ENCODE assay signal across 8 cellular contexts in genomic region chr7:44123190-44124003, GRCh38. TPM values are rescaled to one million over a fixed set of nuclear protein-coding genes. Genes with fewer than 3 reads are reported as not detected.
DNase-seq lines count a peak whose midpoint lies in the region; ATAC-seq, FAIRE-seq and TF ChIP-seq lines count a peak whose summit lies in the region.

TSS of gene POLD2 (minus strand) at chr7:44123548. CDS start at chr7:44122053, 1,495 bp downstream.

- FAIRE-seq in HTR-8/SVneo (lab: Jason Lieb, UNC), result peak; percentile 96

- peak within 1 kb of the TSS; percentile 75 for H3K27ac Mint-ChIP-seq in endodermal cell

- peak within 1 kb of the TSS; percentile 73 for H3K9ac ChIP-seq in endodermal cell (ENCODE audit: extremely low read depth, low read length, poor library complexity, severe bottlenecking)

- H3K36me3 ChIP-seq in endodermal cell (ENCODE audit: control insufficient read depth, insufficient read depth, low read length), result peaks cover 21% of the 10 kb centered on the region

- peaks cover 11% of the 10 kb centered on the region for H3K9me3 ChIP-seq in endodermal cell (ENCODE audit: control insufficient read depth, low read length)

- peaks cover 31% of the 10 kb centered on the region for H3K27me3 Mint-ChIP-seq in endodermal cell (ENCODE audit: insufficient read depth)

- peak; percentile 97 for DNase-seq in COR-L47 (lab: John Stamatoyannopoulos, UW)
- DNase-seq in HTR-8/SVneo (ENCODE audit: insufficient read length, low spot score), result peak; percentile 99
- DNase-seq in NOMO-1 treated with dmso at 0.1 percent for 144 hours (lab: John Stamatoyannopoulos, UW; ENCODE audit: unreplicated experiment), result peak; percentile 97
- peak; percentile 92 for DNase-seq in activated CD8-positive, alpha-beta memory T cell treated with anti-CD3 and anti-CD28 coated beads, Interleukin-2, amount 50 U/mL, for 1 hour (ENCODE audit: extremely low read depth)
- DNase-seq in endodermal cell, result peak; percentile 99
- DNase-seq in mesenteric fat pad (ENCODE audit: low spot score), result peak; percentile 99
- DNase-seq in stimulated activated CD8-positive, alpha-beta memory T cell treated with anti-CD3 and anti-CD28 coated beads, Interleukin-15, amount 100 ng/mL, for 24 hours (ENCODE audit: low read depth), result peak; percentile 90

- peak within 1 kb of the TSS; percentile 91 for H3K4me3 ChIP-seq in endodermal cell (ENCODE audit: low read length)

- peaks cover 13% of the 10 kb centered on the region for H3K9me3 Mint-ChIP-seq in endodermal cell

- H3K27ac ChIP-seq in endodermal cell (ENCODE audit: low read depth, low read length), result peak within 1 kb of the TSS; percentile 51

- H3K4me3 Mint-ChIP-seq in endodermal cell, result peak within 1 kb of the TSS; percentile 73

- H3K27me3 ChIP-seq in endodermal cell (ENCODE audit: control insufficient read depth, insufficient read depth, low read length, poor library complexity, severe bottlenecking), result no peaks in the 10 kb centered on the region

- H3K36me3 Mint-ChIP-seq in endodermal cell (ENCODE audit: low read depth), result peaks cover 31% of the 10 kb centered on the region

- ATAC-seq in GM21367 (IDR thresholded peaks at IDR 0.05; ENCODE audit: unreplicated experiment), result peak; percentile 98

- WGBS in endodermal cell (ENCODE audit: insufficient coverage in 1 of 2, insufficient read length in 1 of 2), 2 experiments, result 0 to 1% methylated on average over 19 to 86 of the region's 86 CpGs

- no peak for TF ChIP-seq CTCF in endodermal cell (conservative IDR thresholded peaks at IDR 0.05)

- no peaks in the 10 kb centered on the region for H3K4me1 ChIP-seq in endodermal cell (ENCODE audit: control insufficient read depth, insufficient read depth, low read length)

- H3K4me1 Mint-ChIP-seq in endodermal cell, result peaks cover 5% of the 10 kb centered on the region

RNA-seq across cellular contexts. Expression of gene POLD2, which starts in this region (rescaled TPM):
- total RNA-seq in endodermal cell (100 to 1,000 TPM; 127 to 141 TPM), mesenteric fat pad (60.2 TPM)
- 118 TPM for polyA plus RNA-seq in endodermal cell (2013, experiment 1 of 2)
- polyA plus RNA-seq in endodermal cell (2013, experiment 2 of 2), result 108 TPM

Comparison
In these comparisons a context has a peak if more than half of its experiments do, and no peak if none do; other contexts are left out.
1. Peak in every context shown above with its lines: DNase-seq, ATAC-seq, H3K4me3 ChIP-seq and H3K27ac ChIP-seq.